2 cellular contexts compared by ENCODE assay signal in genomic region chr2:196262606-196263005, GRCh38.
TF ChIP-seq lines count a peak whose summit lies in the region.

No MANE protein-coding gene starts in this region.

TF ChIP-seq in SK-N-SH, 30 proteins besides CTCF, POLR2A, EP300 and RAD21 (continued from another document):
- TF ChIP-seq, protein P1, sequence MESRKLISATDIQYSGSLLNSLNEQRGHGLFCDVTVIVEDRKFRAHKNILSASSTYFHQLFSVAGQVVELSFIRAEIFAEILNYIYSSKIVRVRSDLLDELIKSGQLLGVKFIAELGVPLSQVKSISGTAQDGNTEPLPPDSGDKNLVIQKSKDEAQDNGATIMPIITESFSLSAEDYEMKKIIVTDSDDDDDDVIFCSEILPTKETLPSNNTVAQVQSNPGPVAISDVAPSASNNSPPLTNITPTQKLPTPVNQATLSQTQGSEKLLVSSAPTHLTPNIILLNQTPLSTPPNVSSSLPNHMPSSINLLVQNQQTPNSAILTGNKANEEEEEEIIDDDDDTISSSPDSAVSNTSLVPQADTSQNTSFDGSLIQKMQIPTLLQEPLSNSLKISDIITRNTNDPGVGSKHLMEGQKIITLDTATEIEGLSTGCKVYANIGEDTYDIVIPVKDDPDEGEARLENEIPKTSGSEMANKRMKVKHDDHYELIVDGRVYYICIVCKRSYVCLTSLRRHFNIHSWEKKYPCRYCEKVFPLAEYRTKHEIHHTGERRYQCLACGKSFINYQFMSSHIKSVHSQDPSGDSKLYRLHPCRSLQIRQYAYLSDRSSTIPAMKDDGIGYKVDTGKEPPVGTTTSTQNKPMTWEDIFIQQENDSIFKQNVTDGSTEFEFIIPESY (IDR thresholded peaks at IDR 0.05; ENCODE audit: borderline replicate concordance, low read depth), result no peak
- TF ChIP-seq FOSL2 (IDR thresholded peaks at IDR 0.05; ENCODE audit: borderline replicate concordance, low read depth) (no peak), TAF1 (IDR thresholded peaks at IDR 0.05; ENCODE audit: borderline replicate concordance, low read depth, low read length) (no peak), MAX (IDR thresholded peaks at IDR 0.05; ENCODE audit: low read depth) (no peak), CHD2 (IDR thresholded peaks at IDR 0.05; ENCODE audit: low read length, partially characterized antibody) (no peak), YY1 (IDR thresholded peaks at IDR 0.05; ENCODE audit: low read depth) (no peak), FOXJ3 (CRISPR knock-in tag; IDR thresholded peaks at IDR 0.05) (no peak), MEF2A (IDR thresholded peaks at IDR 0.05; ENCODE audit: borderline replicate concordance, low read depth) (no peak), GABPA (IDR thresholded peaks at IDR 0.05; ENCODE audit: low read depth) (no peak), SIN3A (IDR thresholded peaks at IDR 0.05; ENCODE audit: borderline replicate concordance, low read depth, low read length) (no peak), TEAD4 (IDR thresholded peaks at IDR 0.05; ENCODE audit: borderline replicate concordance, insufficient read depth) (no peak), SMC3 (IDR thresholded peaks at IDR 0.05; ENCODE audit: low read depth, low read length) (no peak)
- TF ChIP-seq, protein P2, sequence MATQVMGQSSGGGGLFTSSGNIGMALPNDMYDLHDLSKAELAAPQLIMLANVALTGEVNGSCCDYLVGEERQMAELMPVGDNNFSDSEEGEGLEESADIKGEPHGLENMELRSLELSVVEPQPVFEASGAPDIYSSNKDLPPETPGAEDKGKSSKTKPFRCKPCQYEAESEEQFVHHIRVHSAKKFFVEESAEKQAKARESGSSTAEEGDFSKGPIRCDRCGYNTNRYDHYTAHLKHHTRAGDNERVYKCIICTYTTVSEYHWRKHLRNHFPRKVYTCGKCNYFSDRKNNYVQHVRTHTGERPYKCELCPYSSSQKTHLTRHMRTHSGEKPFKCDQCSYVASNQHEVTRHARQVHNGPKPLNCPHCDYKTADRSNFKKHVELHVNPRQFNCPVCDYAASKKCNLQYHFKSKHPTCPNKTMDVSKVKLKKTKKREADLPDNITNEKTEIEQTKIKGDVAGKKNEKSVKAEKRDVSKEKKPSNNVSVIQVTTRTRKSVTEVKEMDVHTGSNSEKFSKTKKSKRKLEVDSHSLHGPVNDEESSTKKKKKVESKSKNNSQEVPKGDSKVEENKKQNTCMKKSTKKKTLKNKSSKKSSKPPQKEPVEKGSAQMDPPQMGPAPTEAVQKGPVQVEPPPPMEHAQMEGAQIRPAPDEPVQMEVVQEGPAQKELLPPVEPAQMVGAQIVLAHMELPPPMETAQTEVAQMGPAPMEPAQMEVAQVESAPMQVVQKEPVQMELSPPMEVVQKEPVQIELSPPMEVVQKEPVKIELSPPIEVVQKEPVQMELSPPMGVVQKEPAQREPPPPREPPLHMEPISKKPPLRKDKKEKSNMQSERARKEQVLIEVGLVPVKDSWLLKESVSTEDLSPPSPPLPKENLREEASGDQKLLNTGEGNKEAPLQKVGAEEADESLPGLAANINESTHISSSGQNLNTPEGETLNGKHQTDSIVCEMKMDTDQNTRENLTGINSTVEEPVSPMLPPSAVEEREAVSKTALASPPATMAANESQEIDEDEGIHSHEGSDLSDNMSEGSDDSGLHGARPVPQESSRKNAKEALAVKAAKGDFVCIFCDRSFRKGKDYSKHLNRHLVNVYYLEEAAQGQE (IDR thresholded peaks at IDR 0.05; ENCODE audit: low read depth, low read length), result no peak
TF ChIP-seq in SK-N-SH: peak in this region for 0.

TF ChIP-seq in SK-N-SH treated with all-trans-retinoic acid at 6 μM for 48 hours, 23 proteins besides CTCF, POLR2A, EP300 and RAD21 (continued from another document):
- no peak for TF ChIP-seq PPARA (CRISPR knock-in tag; IDR thresholded peaks at IDR 0.05; ENCODE audit: borderline replicate concordance)
- TF ChIP-seq ZFP30 (CRISPR knock-in tag; IDR thresholded peaks at IDR 0.05), result no peak
- TF ChIP-seq CSDC2 (CRISPR knock-in tag; IDR thresholded peaks at IDR 0.05), result no peak
- TF ChIP-seq ZC3H10 (CRISPR knock-in tag; IDR thresholded peaks at IDR 0.05), result no peak
- TF ChIP-seq POU6F1 (CRISPR knock-in tag; IDR thresholded peaks at IDR 0.05; ENCODE audit: borderline replicate concordance, low read depth), result no peak
- TF ChIP-seq PATZ1 (CRISPR knock-in tag; IDR thresholded peaks at IDR 0.05; ENCODE audit: borderline replicate concordance), result no peak
- TF ChIP-seq TOX (CRISPR knock-in tag; IDR thresholded peaks at IDR 0.05; ENCODE audit: borderline replicate concordance), result no peak
TF ChIP-seq in SK-N-SH treated with all-trans-retinoic acid at 6 μM for 48 hours: peak in this region for 0.
